Comparison of ENCODE assay signal across 18 cellular contexts in genomic region chr5:93186031-93186682, GRCh38.
DNase-seq lines count a peak whose midpoint lies in the region; ATAC-seq, FAIRE-seq and TF ChIP-seq lines count a peak whose summit lies in the region.
"Had no signal": no experiment of that assay in that cellular context is flagged by ENCODE, and none has a peak within 500 bp of the region (broad histone marks: within the 10 kb centered on the region; RNA-seq: fewer than 3 reads in every experiment).

No MANE protein-coding gene starts in this region.

- peak overlapping the region; percentile 69 for H3K14ac ChIP-seq in IMR-90 (replicated peaks; ENCODE audit: low read depth, low read length)

- intact Hi-C loops in IMR-90 (cut with micrococcal nuclease): loop anchor here (5.0 kb wide), 1 partner anchor 396 kb away; the partner anchor contains the start of genes NR2F1 and NR2F1-AS1

- FAIRE-seq in keratinocyte (lab: Jason Lieb, UNC): peak; percentile 52

- H3K27ac ChIP-seq in IMR-90 (ENCODE audit: insufficient read depth, low read length) (peak overlapping the region; percentile 66; the same call in 1 of the 2 replicates), brain microvascular endothelial cell (peak overlapping the region; percentile 67), keratinocyte (ENCODE audit: control insufficient read depth, insufficient read depth, low read length) (no peak overlapping the region), neural progenitor cell (no peak overlapping the region)
- H3K27ac ChIP-seq: BLaER1, Peyer's patch, psoas muscle had no signal

- peak overlapping the region; percentile 65; the same call in 1 of the 2 replicates for H3K4ac ChIP-seq in IMR-90 (ENCODE audit: low read depth, low read length)

- H2AK9ac ChIP-seq in IMR-90 (replicated peaks; ENCODE audit: low read depth, low read length, poor library complexity): no peak overlapping the region

- H4K20me1 ChIP-seq in IMR-90 (ENCODE audit: insufficient read depth, low read length) (no peaks in the 10 kb centered on the region), keratinocyte (ENCODE audit: control insufficient read depth, extremely low read depth, insufficient read depth, low read length) (no peaks in the 10 kb centered on the region), neural progenitor cell (ENCODE audit: low read depth) (no peaks in the 10 kb centered on the region)
- H4K20me1 ChIP-seq: BLaER1 had no signal

- peak overlapping the region; percentile 96 for H2BK15ac ChIP-seq in IMR-90 (ENCODE audit: low read depth, low read length)

- peak overlapping the region; percentile 84 for H2BK120ac ChIP-seq in IMR-90 (ENCODE audit: low read depth, low read length)

- TF ChIP-seq POLR2A in IMR-90 (IDR thresholded peaks at IDR 0.05; ENCODE audit: low read depth, low read length): no peak

- WGBS in IMR-90 (ENCODE audit: extremely low coverage in 2 of 2, insufficient read length in 1 of 2), 2 experiments: no CpG with 5 or more reads among the region's 3 CpGs

- peak overlapping the region; percentile 86 for H2BK5ac ChIP-seq in IMR-90 (ENCODE audit: low read depth, low read length, poor library complexity, severe bottlenecking)

- peaks cover 7% of the 10 kb centered on the region for H3K4me1 Mint-ChIP-seq in neural progenitor cell
- H3K4me1 Mint-ChIP-seq in activated naive CD8-positive, alpha-beta T cell treated with anti-CD3 and anti-CD28 coated beads for 36 hours: no peaks in the 10 kb centered on the region
- H3K4me1 Mint-ChIP-seq: central memory CD8-positive, alpha-beta T cell; H9 had no signal

- H3K79me2 ChIP-seq in keratinocyte (ENCODE audit: control insufficient read depth, insufficient read depth, low read length): no peaks in the 10 kb centered on the region
- no peaks in the 10 kb centered on the region for H3K79me2 ChIP-seq in neural progenitor cell (ENCODE audit: low read depth)

- ATAC-seq in IMR-90 (ENCODE audit: low read depth) (peak; percentile 62), GM19324 (IDR thresholded peaks at IDR 0.05; ENCODE audit: low FRiP score, unreplicated experiment) (no peak)
- ATAC-seq: psoas muscle; stimulated activated naive CD8-positive, alpha-beta T cell treated with anti-CD3 and anti-CD28 coated beads, Interleukin-15, Interleukin-2, amounts not matched to agents 100 U/mL and 50 U/mL, for 24 hours had no signal

- peaks cover 14% of the 10 kb centered on the region; the same call in 1 of the 2 replicates for H3K9me1 ChIP-seq in IMR-90 (ENCODE audit: insufficient read depth, low read length)
- no peaks in the 10 kb centered on the region for H3K9me1 ChIP-seq in keratinocyte (ENCODE audit: control insufficient read depth, extremely low read depth, insufficient read depth, low read length)

- peak overlapping the region; percentile 37; the same call in 1 of the 2 replicates for H3K56ac ChIP-seq in IMR-90 (ENCODE audit: extremely low read depth, insufficient read depth, low read length)

- CTCF ChIA-PET in IMR-90 (lab: Yijun Ruan, JAX): no interaction called here

- H2AFZ ChIP-seq in IMR-90 (replicated peaks; ENCODE audit: low read length, poor library complexity) (no peak overlapping the region), keratinocyte (ENCODE audit: control insufficient read depth, low read length) (peak overlapping the region; percentile 1), neural progenitor cell (replicated peaks) (no peak overlapping the region)

- peak overlapping the region; percentile 31; the same call in 1 of the 2 replicates for H4K91ac ChIP-seq in IMR-90 (ENCODE audit: insufficient read depth, low read depth, low read length)

- no TSS peak for BruUV-seq in IMR-90 (replicated peaks; lab: Mats Ljungman, UMichigan)

- no peak for TF ChIP-seq RAD21 in IMR-90 (IDR thresholded peaks at IDR 0.05; ENCODE audit: low read length)

- H3K18ac ChIP-seq in IMR-90 (ENCODE audit: low read depth, low read length): peak overlapping the region; percentile 27; the same call in 1 of the 2 replicates

- peak overlapping the region; percentile 77; the same call in 1 of the 2 replicates for H2BK20ac ChIP-seq in IMR-90 (ENCODE audit: low read depth, low read length)

- POLR2A ChIA-PET in IMR-90 (lab: Charles Lee; ENCODE audit: unreplicated experiment): no interaction called here

- H4K5ac ChIP-seq in IMR-90 (ENCODE audit: low read depth, low read length): peak overlapping the region; percentile 7; the same call in 1 of the 2 replicates

- TF ChIP-seq CTCF in IMR-90 (conservative IDR thresholded peaks at IDR 0.05; ENCODE audit: low read depth, low read length) (no peak), brain microvascular endothelial cell (IDR thresholded peaks at IDR 0.05; ENCODE audit: low read depth, low read length, missing control alignments) (no peak), keratinocyte (optimal IDR thresholded peaks at IDR 0.05 in 1 of 3, IDR thresholded peaks at IDR 0.05 in 1 of 3, conservative IDR thresholded peaks at IDR 0.05 in 1 of 3; ENCODE audit: extremely low read depth in 1 of 3, insufficient read depth in 2 of 3, low read length in 3 of 3) (no peak), neural progenitor cell (IDR thresholded peaks at IDR 0.05) (no peak)

- no peaks in the 10 kb centered on the region for H3K9me3 ChIP-seq in IMR-90 (ENCODE audit: control insufficient read depth, insufficient read depth, low read length)
- no peaks in the 10 kb centered on the region for H3K9me3 ChIP-seq in keratinocyte (ENCODE audit: control insufficient read depth, low read depth, low read length)
- H3K9me3 ChIP-seq in neural progenitor cell (ENCODE audit: low read depth): no peaks in the 10 kb centered on the region
- H3K9me3 ChIP-seq: BLaER1, Peyer's patch, psoas muscle had no signal

- H4K8ac ChIP-seq in IMR-90 (ENCODE audit: low read depth in 2 of 2, low read length in 2 of 2): peak overlapping the region; percentile 37 to 48; a peak in 3 of 4 replicates

- no peak overlapping the region for H3K27ac Mint-ChIP-seq in neural progenitor cell
- H3K27ac Mint-ChIP-seq in activated naive CD8-positive, alpha-beta T cell treated with anti-CD3 and anti-CD28 coated beads for 36 hours: no peak overlapping the region
- H3K27ac Mint-ChIP-seq: H9 had no signal

- H3K4me1 ChIP-seq in IMR-90 (ENCODE audit: control insufficient read depth, insufficient read depth, low read length) (peaks cover 1% of the 10 kb centered on the region; the same call in 1 of the 2 replicates), keratinocyte (ENCODE audit: control insufficient read depth, extremely low read depth, insufficient read depth, low read length) (peaks cover 26% of the 10 kb centered on the region), neural progenitor cell (no peaks in the 10 kb centered on the region)
- H3K4me1 ChIP-seq: Peyer's patch had no signal

- H3K27me3 Mint-ChIP-seq in neural progenitor cell (ENCODE audit: insufficient read depth, low read depth): peaks cover 3% of the 10 kb centered on the region
- no peaks in the 10 kb centered on the region for H3K27me3 Mint-ChIP-seq in activated naive CD8-positive, alpha-beta T cell treated with anti-CD3 and anti-CD28 coated beads for 36 hours
- H3K27me3 Mint-ChIP-seq: central memory CD8-positive, alpha-beta T cell had no signal

- H3K36me3 Mint-ChIP-seq in neural progenitor cell: no peaks in the 10 kb centered on the region
- no peaks in the 10 kb centered on the region for H3K36me3 Mint-ChIP-seq in activated naive CD8-positive, alpha-beta T cell treated with anti-CD3 and anti-CD28 coated beads for 36 hours

- H3K79me1 ChIP-seq in IMR-90 (ENCODE audit: low read depth in 1 of 2, low read length in 2 of 2): no peaks in the 10 kb centered on the region

- no peak overlapping the region for H3K4me3 Mint-ChIP-seq in neural progenitor cell
- H3K4me3 Mint-ChIP-seq in activated naive CD8-positive, alpha-beta T cell treated with anti-CD3 and anti-CD28 coated beads for 36 hours: no peak overlapping the region
- H3K4me3 Mint-ChIP-seq: central memory CD8-positive, alpha-beta T cell; H9 had no signal

- peak overlapping the region; percentile 20; the same call in 1 of the 2 replicates for H3K4me2 ChIP-seq in IMR-90 (ENCODE audit: low read depth, low read length)
- H3K4me2 ChIP-seq in keratinocyte (ENCODE audit: control insufficient read depth, extremely low read depth, insufficient read depth, low read depth, low read length): peak overlapping the region; percentile 17
- H3K4me2 ChIP-seq in neural progenitor cell: no peak overlapping the region
- H3K4me2 ChIP-seq: BLaER1 had no signal

- in situ Hi-C loops in IMR-90 (cut with MboI; ENCODE audit: low sequenced_read_pairs): no loop called here
- in situ Hi-C loops in brain microvascular endothelial cell (cut with HindIII; ENCODE audit: low pct_ligation_motif_present, low sequenced_read_pairs): no loop called here

- H3K9ac ChIP-seq in IMR-90 (ENCODE audit: low read depth, low read length): no peak overlapping the region
- no peak overlapping the region for H3K9ac ChIP-seq in keratinocyte (ENCODE audit: control insufficient read depth, extremely low read depth, insufficient read depth, low read length)
- H3K9ac ChIP-seq in neural progenitor cell: no peak overlapping the region
- H3K9ac ChIP-seq: BLaER1 had no signal

- no peaks in the 10 kb centered on the region for H3K27me3 ChIP-seq in IMR-90 (ENCODE audit: control insufficient read depth, insufficient read depth, low read length)
- no peaks in the 10 kb centered on the region for H3K27me3 ChIP-seq in brain microvascular endothelial cell (replicated peaks)
- no peaks in the 10 kb centered on the region for H3K27me3 ChIP-seq in keratinocyte (ENCODE audit: control insufficient read depth, extremely low read depth, insufficient read depth, low read length)
- H3K27me3 ChIP-seq in neural progenitor cell: no peaks in the 10 kb centered on the region
- H3K27me3 ChIP-seq: BLaER1, Peyer's patch had no signal

- H2AK5ac ChIP-seq in IMR-90 (ENCODE audit: low read depth, low read length): peak overlapping the region; percentile 59

- DNase-seq in AG08396 (ENCODE audit: low spot score) (peak; percentile 37), IMR-90 (peak; percentile 89), brain microvascular endothelial cell (peak; percentile 73), keratinocyte (ENCODE audit: low read depth, low spot score) (peak; percentile 40), neural progenitor cell (ENCODE audit: low spot score) (no peak), OCI-M1 (lab: John Stamatoyannopoulos, UW) (no peak)
- no peak for DNase-seq in activated naive CD8-positive, alpha-beta T cell treated with anti-CD3 and anti-CD28 coated beads for 36 hours
- DNase-seq: activated CD4-positive, alpha-beta T cell treated with anti-CD3 and anti-CD28 coated beads, Interleukin-2, amount 50 U/mL, for 4 hours; activated gamma-delta T cell; H9; midbrain; NCI-H446; Peyer's patch; psoas muscle; stimulated activated naive CD8-positive, alpha-beta T cell treated with anti-CD3 and anti-CD28 coated beads, Interleukin-15, Interleukin-2, amounts not matched to agents 100 U/mL and 50 U/mL, for 24 hours had no signal

- H3K4me3 ChIP-seq in IMR-90 (ENCODE audit: insufficient read depth, low read depth, low read length) (no peak overlapping the region), brain microvascular endothelial cell (ENCODE audit: low read depth, low read length) (no peak overlapping the region), keratinocyte (ENCODE audit: control insufficient read depth in 2 of 3, extremely low read depth in 1 of 3, insufficient read depth in 2 of 3, low read depth in 1 of 3, low read length in 3 of 3) (no peak overlapping the region), neural progenitor cell (no peak overlapping the region)
- H3K4me3 ChIP-seq: BLaER1, Peyer's patch, psoas muscle had no signal

- H3K9me3 Mint-ChIP-seq in neural progenitor cell: no peaks in the 10 kb centered on the region
- peaks cover 2% of the 10 kb centered on the region for H3K9me3 Mint-ChIP-seq in activated naive CD8-positive, alpha-beta T cell treated with anti-CD3 and anti-CD28 coated beads for 36 hours
- H3K9me3 Mint-ChIP-seq: H9 had no signal

- H3K23ac ChIP-seq in IMR-90 (ENCODE audit: low read depth, low read length): peak overlapping the region; percentile 26; the same call in 1 of the 2 replicates

- no peaks in the 10 kb centered on the region for H3F3A ChIP-seq in neural progenitor cell (ENCODE audit: low read depth)

- H3K36me3 ChIP-seq in IMR-90 (ENCODE audit: control insufficient read depth, insufficient read depth, low read length) (no peaks in the 10 kb centered on the region), brain microvascular endothelial cell (replicated peaks) (no peaks in the 10 kb centered on the region), keratinocyte (ENCODE audit: control insufficient read depth in 2 of 2, extremely low read depth in 1 of 2, insufficient read depth in 2 of 2, low read length in 2 of 2) (no peaks in the 10 kb centered on the region), neural progenitor cell (no peaks in the 10 kb centered on the region)
- H3K36me3 ChIP-seq: BLaER1, Peyer's patch had no signal

- dilution Hi-C loops in IMR-90 (cut with HindIII; ENCODE audit: low sequenced_read_pairs, unreplicated experiment): no loop called here
- dilution Hi-C loops in keratinocyte (cut with MboI; ENCODE audit: extremely low pct_ligation_motif_present, low sequenced_read_pairs): no loop called here

Comparison
In these comparisons a context has a peak if more than half of its experiments do, and no peak if none do; other contexts are left out.
1. DNase-seq: peak in AG08396 (single experiment), IMR-90 (single experiment), brain microvascular endothelial cell (single experiment) and keratinocyte (single experiment); none in neural progenitor cell (single experiment), activated naive CD8-positive, alpha-beta T cell treated with anti-CD3 and anti-CD28 coated beads for 36 hours (single experiment) and OCI-M1 (single experiment).
2. H3K27ac ChIP-seq: peak in IMR-90 (single experiment) and brain microvascular endothelial cell (single experiment); none in keratinocyte (single experiment) and neural progenitor cell (single experiment).